ENCODE assay signal across 13 cellular contexts in the genomic region with DNA sequence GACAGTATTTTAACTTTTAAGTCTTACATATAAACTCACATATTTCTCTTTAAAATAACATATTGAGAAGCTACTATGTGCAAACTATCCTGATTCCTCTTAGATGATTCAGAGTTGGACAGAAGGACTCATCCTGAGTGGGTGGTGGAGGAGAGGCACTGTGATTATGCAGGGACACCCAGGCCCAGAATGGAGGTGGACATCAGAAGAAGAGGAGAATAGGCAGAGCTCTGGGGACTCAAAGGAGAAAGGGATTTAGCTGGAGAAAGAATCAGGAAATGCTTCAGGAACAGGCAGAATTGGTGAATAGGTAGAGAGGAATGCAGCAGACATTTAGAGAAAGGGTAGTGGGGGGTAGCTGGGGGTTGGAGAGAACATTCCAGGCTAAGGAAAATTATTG. TPM values are rescaled to one million over a fixed set of nuclear protein-coding genes. Genes with fewer than 3 reads are reported as not detected.
"Had no signal": no experiment of that assay in that cellular context is flagged by ENCODE, and none has a peak within 500 bp of the region (broad histone marks: within the 10 kb centered on the region; RNA-seq: fewer than 3 reads in every experiment).

No MANE protein-coding gene starts in this region.

- H3K4me3 ChIP-seq: breast epithelium, neural progenitor cell, testis, upper lobe of right lung had no signal

- H3K36me3 ChIP-seq: breast epithelium, neural progenitor cell, upper lobe of right lung had no signal

- H2AFZ ChIP-seq: neural progenitor cell had no signal

- H3K9me3 ChIP-seq: breast epithelium, testis, upper lobe of right lung had no signal

- H3K4me1 ChIP-seq: breast epithelium, upper lobe of right lung had no signal

- H3K9ac ChIP-seq: neural progenitor cell had no signal

- H3K27me3 ChIP-seq: breast epithelium, neural progenitor cell, testis, upper lobe of right lung had no signal

- H3K27ac ChIP-seq: breast epithelium, neural progenitor cell, testis, upper lobe of right lung had no signal

- DNase-seq: activated CD4-positive, CD25-positive, alpha-beta regulatory T cell; amniotic stem cell; foreskin melanocyte; head of caudate nucleus; stimulated activated CD4-positive, alpha-beta T cell treated with anti-CD3 and anti-CD28 coated beads, Interleukin-4, amount 100 ng/mL, for 1 hour; stimulated activated naive CD8-positive, alpha-beta T cell treated with anti-CD3 and anti-CD28 coated beads, Interleukin-15, amount 100 ng/mL, for 72 hours; T-helper 17 cell; testis; upper lobe of right lung had no signal

- ATAC-seq: esophagus mucosa; stimulated activated naive CD8-positive, alpha-beta T cell treated with anti-CD3 and anti-CD28 coated beads, Interleukin-15, amount 100 ng/mL, for 72 hours; T-helper 17 cell; upper lobe of right lung had no signal

- H3K4me2 ChIP-seq: neural progenitor cell had no signal

RNA-seq across cellular contexts. Expression of a gene that starts 17.4 kb away (rescaled TPM):
- total RNA-seq: T-helper 17 cell had no signal
- polyA plus RNA-seq: keratinocyte had no signal
